In the genomic region with DNA sequence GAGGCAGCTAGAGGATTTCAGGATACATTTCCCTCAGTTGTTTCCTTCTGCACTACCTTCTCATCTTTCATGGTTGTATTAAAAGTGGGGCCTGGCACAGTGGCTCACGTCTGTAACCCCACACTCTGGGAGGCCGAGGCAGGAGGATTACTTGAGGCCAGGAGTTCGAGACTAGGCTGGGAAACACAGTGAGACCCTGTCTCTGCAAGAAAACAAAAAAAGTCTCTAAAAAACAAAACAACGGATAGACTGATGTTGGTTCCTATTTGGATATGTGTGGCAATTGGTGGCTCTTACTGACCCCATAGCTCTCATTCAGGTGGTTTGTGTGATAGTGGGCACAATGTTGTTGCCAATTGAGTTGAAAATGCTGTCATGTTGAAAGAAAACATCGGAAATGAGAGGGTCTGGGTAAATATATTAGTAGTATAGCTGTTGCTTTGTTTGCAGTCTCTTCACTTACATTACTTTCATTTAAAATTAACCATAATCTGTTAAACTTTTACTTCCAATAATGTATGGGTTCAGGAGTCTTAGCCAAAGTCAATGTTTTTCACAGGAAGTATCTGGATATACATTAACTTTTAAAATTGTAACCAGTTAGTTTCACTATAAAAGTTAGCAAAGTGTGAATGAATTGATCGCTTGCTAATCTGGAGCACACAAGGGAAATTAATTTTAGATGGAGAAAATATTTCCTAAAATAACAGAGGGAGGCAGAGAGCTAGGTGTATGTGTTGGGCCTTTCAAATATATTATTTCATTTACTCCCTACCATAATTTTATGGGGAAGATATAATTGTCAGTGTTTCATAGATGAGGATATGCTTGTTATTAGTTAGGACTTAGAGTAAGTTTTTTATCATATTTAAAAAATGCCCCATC, we compare ENCODE assay signal across 1 cellular context.
TF ChIP-seq lines count a peak whose summit lies in the region.

No MANE protein-coding gene starts in this region.

TF ChIP-seq in HepG2, 621 proteins besides CTCF, POLR2A, EP300 and RAD21 (continued from another document and continues in another):
- TF ChIP-seq, protein P1, sequence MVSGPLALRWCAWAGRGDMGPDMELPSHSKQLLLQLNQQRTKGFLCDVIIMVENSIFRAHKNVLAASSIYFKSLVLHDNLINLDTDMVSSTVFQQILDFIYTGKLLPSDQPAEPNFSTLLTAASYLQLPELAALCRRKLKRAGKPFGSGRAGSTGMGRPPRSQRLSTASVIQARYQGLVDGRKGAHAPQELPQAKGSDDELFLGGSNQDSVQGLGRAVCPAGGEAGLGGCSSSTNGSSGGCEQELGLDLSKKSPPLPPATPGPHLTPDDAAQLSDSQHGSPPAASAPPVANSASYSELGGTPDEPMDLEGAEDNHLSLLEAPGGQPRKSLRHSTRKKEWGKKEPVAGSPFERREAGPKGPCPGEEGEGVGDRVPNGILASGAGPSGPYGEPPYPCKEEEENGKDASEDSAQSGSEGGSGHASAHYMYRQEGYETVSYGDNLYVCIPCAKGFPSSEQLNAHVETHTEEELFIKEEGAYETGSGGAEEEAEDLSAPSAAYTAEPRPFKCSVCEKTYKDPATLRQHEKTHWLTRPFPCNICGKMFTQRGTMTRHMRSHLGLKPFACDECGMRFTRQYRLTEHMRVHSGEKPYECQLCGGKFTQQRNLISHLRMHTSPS (CRISPR knock-in tag; IDR thresholded peaks at IDR 0.05; ENCODE audit: low read depth) = peak; percentile 77; the same call in 1 of the 2 replicates
- peak; percentile 96 for TF ChIP-seq FOXA3 (CRISPR knock-in tag; IDR thresholded peaks at IDR 0.05)
- peak; percentile 88 for TF ChIP-seq KLF9 (CRISPR knock-in tag; IDR thresholded peaks at IDR 0.05; ENCODE audit: low read depth)
- no peak for TF ChIP-seq ZNF17 (CRISPR knock-in tag; IDR thresholded peaks at IDR 0.05)
- no peak for TF ChIP-seq SUZ12 (IDR thresholded peaks at IDR 0.05; ENCODE audit: low read depth, low read length)
- TF ChIP-seq ZNF292 (CRISPR knock-in tag; IDR thresholded peaks at IDR 0.05; ENCODE audit: borderline replicate concordance, low read depth) = peak; percentile 58; the same call in 1 of the 2 replicates
- peak; percentile 93 for TF ChIP-seq SOX5 (CRISPR knock-in tag; IDR thresholded peaks at IDR 0.05; ENCODE audit: borderline replicate concordance)
- no peak for TF ChIP-seq PRDM10 (CRISPR knock-in tag; IDR thresholded peaks at IDR 0.05; ENCODE audit: low read depth)
- no peak for TF ChIP-seq ZFP36L1 (CRISPR knock-in tag; IDR thresholded peaks at IDR 0.05)
- TF ChIP-seq ZNF430 (CRISPR knock-in tag; IDR thresholded peaks at IDR 0.05) = peak; percentile 83; the same call in 1 of the 2 replicates
- TF ChIP-seq, protein P2, sequence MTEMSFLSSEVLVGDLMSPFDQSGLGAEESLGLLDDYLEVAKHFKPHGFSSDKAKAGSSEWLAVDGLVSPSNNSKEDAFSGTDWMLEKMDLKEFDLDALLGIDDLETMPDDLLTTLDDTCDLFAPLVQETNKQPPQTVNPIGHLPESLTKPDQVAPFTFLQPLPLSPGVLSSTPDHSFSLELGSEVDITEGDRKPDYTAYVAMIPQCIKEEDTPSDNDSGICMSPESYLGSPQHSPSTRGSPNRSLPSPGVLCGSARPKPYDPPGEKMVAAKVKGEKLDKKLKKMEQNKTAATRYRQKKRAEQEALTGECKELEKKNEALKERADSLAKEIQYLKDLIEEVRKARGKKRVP (CRISPR knock-in tag; IDR thresholded peaks at IDR 0.05) = peak in 1 of 2 experiments; percentile 64; a peak in 2 of 4 replicates
- peak; percentile 3; the same call in 1 of the 2 replicates for TF ChIP-seq ONECUT2 (CRISPR knock-in tag; IDR thresholded peaks at IDR 0.05)
- TF ChIP-seq FOSL2 (CRISPR knock-in tag; IDR thresholded peaks at IDR 0.05) = peak; percentile 57
- TF ChIP-seq ZZZ3 (CRISPR knock-in tag; IDR thresholded peaks at IDR 0.05; ENCODE audit: borderline replicate concordance) = no peak
- no peak for TF ChIP-seq ZNF550 (CRISPR knock-in tag; IDR thresholded peaks at IDR 0.05; ENCODE audit: borderline replicate concordance)
- 0 out of 2 replicates have a peak, but pooled peaks have one; percentile 7 for TF ChIP-seq ZNF354B (CRISPR knock-in tag; IDR thresholded peaks at IDR 0.05)
- no peak for TF ChIP-seq IRF1 (CRISPR knock-in tag; IDR thresholded peaks at IDR 0.05; ENCODE audit: low read depth)
- no peak for TF ChIP-seq CC2D1A (CRISPR knock-in tag; IDR thresholded peaks at IDR 0.05)
- peak; percentile 76; the same call in 1 of the 2 replicates for TF ChIP-seq AHDC1 (CRISPR knock-in tag; IDR thresholded peaks at IDR 0.05; ENCODE audit: borderline replicate concordance)
- 0 out of 2 replicates have a peak, but pooled peaks have one; percentile 58 for TF ChIP-seq HNRNPL (IDR thresholded peaks at IDR 0.05; ENCODE audit: low read depth, low read length)
- no peak for TF ChIP-seq MNT (IDR thresholded peaks at IDR 0.05)
- peak; percentile 46 for TF ChIP-seq ASH2L (IDR thresholded peaks at IDR 0.05; ENCODE audit: insufficient read length, low read depth, low read length)
- TF ChIP-seq ADNP (CRISPR knock-in tag; IDR thresholded peaks at IDR 0.05) = 0 out of 2 replicates have a peak, but pooled peaks have one; percentile 64
- 0 out of 2 replicates have a peak, but pooled peaks have one; percentile 27 for TF ChIP-seq ZNF629 (CRISPR knock-in tag; conservative IDR thresholded peaks at IDR 0.05)
- TF ChIP-seq ZNF574 (CRISPR knock-in tag; IDR thresholded peaks at IDR 0.05) = no peak
- TF ChIP-seq ZNF713 (CRISPR knock-in tag; IDR thresholded peaks at IDR 0.05) = no peak
